ENCODE assay signal across 11 cellular contexts in genomic region chr3:42746455-42747450, GRCh38.
DNase-seq lines count a peak whose midpoint lies in the region; ATAC-seq and TF ChIP-seq lines count a peak whose summit lies in the region.
"Had no signal": no experiment of that assay in that cellular context is flagged by ENCODE, and none has a peak within 500 bp of the region (broad histone marks: within the 10 kb centered on the region; RNA-seq: fewer than 3 reads in every experiment).

No MANE protein-coding gene starts in this region.

- ATAC-seq in HG03039 (IDR thresholded peaks at IDR 0.05; ENCODE audit: unreplicated experiment), result no peak
- ATAC-seq: activated T-cell treated with anti-CD3 and anti-CD28 coated beads, Interleukin-2, amount 50 U/mL, for 72 hours had no signal

- TF ChIP-seq EP300 in Ishikawa (IDR thresholded peaks at IDR 0.05; ENCODE audit: borderline replicate concordance), result peak; percentile 24; the same call in 1 of the 2 replicates

- no peak for TF ChIP-seq RAD21 in Ishikawa (IDR thresholded peaks at IDR 0.05; ENCODE audit: low read depth)

- no peak for TF ChIP-seq CTCF in 22Rv1 (IDR thresholded peaks at IDR 0.05)

- H3K27ac ChIP-seq in 22Rv1, result peak overlapping the region; percentile 35; the same call in 1 of the 2 replicates

- DNase-seq in dedifferentiated amniotic fluid mesenchymal stem cell (ENCODE audit: extremely low spot score) (peak; percentile 83), midbrain (lab: John Stamatoyannopoulos, UW) (peak; percentile 71), NCI-H526 (lab: John Stamatoyannopoulos, UW) (no peak), SKM-1 (lab: John Stamatoyannopoulos, UW; ENCODE audit: unreplicated experiment) (no peak)
- no peak for DNase-seq in activated T-cell treated with anti-CD3 and anti-CD28 coated beads, Interleukin-2, amount 50 U/mL, for 48 hours
- DNase-seq: activated T-cell treated with anti-CD3 and anti-CD28 coated beads, Interleukin-2, amount 50 U/mL, for 72 hours; DND-41; KG1 had no signal

TF ChIP-seq in Ishikawa, 13 proteins besides CTCF, POLR2A, EP300 and RAD21:
- TF ChIP-seq REST (IDR thresholded peaks at IDR 0.05; ENCODE audit: low read depth), result no peak
- TF ChIP-seq YY1 (IDR thresholded peaks at IDR 0.05; ENCODE audit: low read depth), result no peak
- TF ChIP-seq NFIC (IDR thresholded peaks at IDR 0.05), result peak; percentile 72
- no peak for TF ChIP-seq EGR1 (IDR thresholded peaks at IDR 0.05)
- TF ChIP-seq CREB1 (IDR thresholded peaks at IDR 0.05; ENCODE audit: low read depth), result no peak
- TF ChIP-seq CEBPB (IDR thresholded peaks at IDR 0.05), result no peak
- TF ChIP-seq, protein P1, sequence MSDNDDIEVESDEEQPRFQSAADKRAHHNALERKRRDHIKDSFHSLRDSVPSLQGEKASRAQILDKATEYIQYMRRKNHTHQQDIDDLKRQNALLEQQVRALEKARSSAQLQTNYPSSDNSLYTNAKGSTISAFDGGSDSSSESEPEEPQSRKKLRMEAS (IDR thresholded peaks at IDR 0.05), result no peak
- TF ChIP-seq TAF1 (IDR thresholded peaks at IDR 0.05; ENCODE audit: low read depth), result no peak
- no peak for TF ChIP-seq FOXM1 (IDR thresholded peaks at IDR 0.05; ENCODE audit: borderline replicate concordance, low read depth)
- TF ChIP-seq, protein P2, sequence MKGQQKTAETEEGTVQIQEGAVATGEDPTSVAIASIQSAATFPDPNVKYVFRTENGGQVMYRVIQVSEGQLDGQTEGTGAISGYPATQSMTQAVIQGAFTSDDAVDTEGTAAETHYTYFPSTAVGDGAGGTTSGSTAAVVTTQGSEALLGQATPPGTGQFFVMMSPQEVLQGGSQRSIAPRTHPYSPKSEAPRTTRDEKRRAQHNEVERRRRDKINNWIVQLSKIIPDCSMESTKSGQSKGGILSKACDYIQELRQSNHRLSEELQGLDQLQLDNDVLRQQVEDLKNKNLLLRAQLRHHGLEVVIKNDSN (IDR thresholded peaks at IDR 0.05), result no peak
- TF ChIP-seq TEAD4 (IDR thresholded peaks at IDR 0.05), result peak; percentile 31; the same call in 1 of the 2 replicates
- TF ChIP-seq TCF12 (IDR thresholded peaks at IDR 0.05; ENCODE audit: low read depth), result no peak; the same call in 1 of the 2 replicates
- 0 out of 2 replicates have a peak, but pooled peaks have one; percentile 41 for TF ChIP-seq ZBTB7A (IDR thresholded peaks at IDR 0.05; ENCODE audit: low read depth)

Comparison
In these comparisons a context has a peak if more than half of its experiments do, and no peak if none do; other contexts are left out.
1. DNase-seq: peak in dedifferentiated amniotic fluid mesenchymal stem cell (single experiment) and midbrain (single experiment); none in NCI-H526 (0 of 2), SKM-1 (single experiment) and activated T-cell treated with anti-CD3 and anti-CD28 coated beads, Interleukin-2, amount 50 U/mL, for 48 hours (0 of 2).